Comparison of ENCODE assay signal across 8 cellular contexts in the genomic region with DNA sequence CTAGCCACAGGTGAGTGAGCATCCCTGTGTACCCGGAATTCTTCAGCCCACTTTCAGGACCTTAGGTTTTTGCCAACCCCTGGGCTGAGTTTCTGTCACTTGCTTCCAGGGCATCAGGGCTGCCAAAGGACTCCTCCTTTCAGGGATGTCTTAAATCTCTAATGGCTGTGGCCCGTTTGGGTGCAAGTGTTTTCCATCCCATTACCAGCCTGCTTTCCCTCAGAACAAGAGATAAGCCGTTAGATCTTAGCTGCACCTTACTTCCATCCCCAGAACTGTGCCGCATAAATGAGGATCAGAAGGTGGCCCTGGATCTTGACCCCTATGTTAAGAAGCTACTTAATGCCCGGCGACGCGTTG. TPM values are rescaled to one million over a fixed set of nuclear protein-coding genes. Genes with fewer than 3 reads are reported as not detected.
DNase-seq lines count a peak whose midpoint lies in the region; ATAC-seq and TF ChIP-seq lines count a peak whose summit lies in the region.

No MANE protein-coding gene starts in this region.

- dilution Hi-C loops in mammary epithelial cell (cut with HindIII; ENCODE audit: low sequenced_read_pairs), result no loop called here

- peaks cover 11% of the 10 kb centered on the region for H3K4me1 Mint-ChIP-seq in mesothelial cell of epicardium

- H3K9ac ChIP-seq in mammary epithelial cell (ENCODE audit: insufficient read depth, low read length), result peak overlapping the region; percentile 84

- TF ChIP-seq CTCF in 22Rv1 (IDR thresholded peaks at IDR 0.05) (no peak), HL-60 (IDR thresholded peaks at IDR 0.05; ENCODE audit: insufficient read depth, low read length) (no peak), mammary epithelial cell (conservative IDR thresholded peaks at IDR 0.05 in 1 of 2, IDR thresholded peaks at IDR 0.05 in 1 of 2; ENCODE audit: extremely low read depth in 1 of 2, insufficient read depth in 1 of 2, low read depth in 1 of 2, low read length in 2 of 2) (no peak), mesothelial cell of epicardium (IDR thresholded peaks at IDR 0.05; ENCODE audit: unreplicated experiment) (no peak)

- intact Hi-C loops in mammary epithelial cell (cut with micrococcal nuclease), result loop anchor here (2.0 kb wide), 1 partner anchor 44 kb away; no protein-coding TSS in a partner anchor

- H3K36me3 Mint-ChIP-seq in mesothelial cell of epicardium, result peaks cover 13% of the 10 kb centered on the region

- peak overlapping the region; percentile 93 for H2AFZ ChIP-seq in mammary epithelial cell (ENCODE audit: low read depth, low read length)

- H3K27ac Mint-ChIP-seq in mesothelial cell of epicardium, result peak overlapping the region; percentile 96

- peaks cover 13% of the 10 kb centered on the region for H3K4me1 ChIP-seq in mammary epithelial cell (ENCODE audit: insufficient read depth, low read length)

- no peaks in the 10 kb centered on the region for H3K9me3 ChIP-seq in mammary epithelial cell (replicated peaks; ENCODE audit: insufficient read depth, low read length)

- in situ Hi-C loops in mammary epithelial cell (cut with MboI; ENCODE audit: low sequenced_read_pairs in 2 of 2), result no loop called here

- H3K4me3 ChIP-seq in HL-60 (replicated peaks; ENCODE audit: insufficient read depth, low read length), result peak overlapping the region; percentile 86
- peak overlapping the region; percentile 70 to 93 (median 75) for H3K4me3 ChIP-seq in mammary epithelial cell (replicated peaks in 1 of 3; ENCODE audit: insufficient read depth in 1 of 3, low read depth in 2 of 3, low read length in 3 of 3)

- no peaks in the 10 kb centered on the region for H4K20me1 ChIP-seq in mammary epithelial cell (ENCODE audit: insufficient read depth, low read length)

- peaks cover 32% of the 10 kb centered on the region for H3K36me3 ChIP-seq in mammary epithelial cell (ENCODE audit: insufficient read depth, low read length)

- peak overlapping the region; percentile 86 for H3K4me2 ChIP-seq in mammary epithelial cell (ENCODE audit: insufficient read depth, low read depth, low read length)

- no TSS peak for BruUV-seq in mammary epithelial cell (replicated peaks; lab: Mats Ljungman, UMichigan)

- H3K9me3 Mint-ChIP-seq in mesothelial cell of epicardium, result no peaks in the 10 kb centered on the region

- CTCF ChIA-PET in mammary epithelial cell (lab: Charles Lee; ENCODE audit: low non-redundant PET), result no interaction called here

- DNase-seq in HL-60 (ENCODE audit: low read depth in 1 of 2, low spot score in 1 of 2) (no peak), mammary epithelial cell (no peak), mesothelial cell of epicardium (ENCODE audit: low spot score in 2 of 2, unreplicated experiment in 2 of 2) (no peak), NCI-H1092 (lab: John Stamatoyannopoulos, UW) (no peak), NK-92 (lab: John Stamatoyannopoulos, UW; ENCODE audit: unreplicated experiment) (no peak), NCI-H146 treated with DMSO at 0.1 percent for 48 hours (lab: John Stamatoyannopoulos, UW; ENCODE audit: unreplicated experiment) (no peak)

- ATAC-seq in GM21723 (IDR thresholded peaks at IDR 0.05; ENCODE audit: unreplicated experiment), result no peak

- H3K27me3 Mint-ChIP-seq in mesothelial cell of epicardium (ENCODE audit: low read depth), result no peaks in the 10 kb centered on the region

- peaks cover 19% of the 10 kb centered on the region for H3K79me2 ChIP-seq in mammary epithelial cell (ENCODE audit: insufficient read depth, low read length)

- H3K4me3 Mint-ChIP-seq in mesothelial cell of epicardium, result peak overlapping the region; percentile 95

- peak overlapping the region; percentile 89 for H3K27ac ChIP-seq in 22Rv1
- H3K27ac ChIP-seq in HL-60 (replicated peaks), result peak overlapping the region; percentile 91
- H3K27ac ChIP-seq in mammary epithelial cell (ENCODE audit: insufficient read depth, low read depth, low read length), result peak overlapping the region; percentile 82

- H3K27me3 ChIP-seq in HL-60 (ENCODE audit: insufficient read depth, poor library complexity, severe bottlenecking) (no peaks in the 10 kb centered on the region), mammary epithelial cell (ENCODE audit: insufficient read depth, low read length) (no peaks in the 10 kb centered on the region)

- 1% methylated on average over 8 of the region's 8 CpGs for WGBS in mammary epithelial cell (ENCODE audit: low coverage, missing lambda C conversion rate)

RNA-seq across cellular contexts. Expression of gene SNAPIN, which starts 0.7 kb away (rescaled TPM):
- total RNA-seq in mammary epithelial cell, result 10 to 100 TPM; 33.1 to 39.8 TPM
- polyA plus RNA-seq in mammary epithelial cell, result 40.7 TPM
- 18.8 TPM for polyA minus RNA-seq in mammary epithelial cell
- total RNA-seq in mesothelial cell of epicardium, result 33.8 to 37.5 TPM (median 34.6 TPM) in 3 replicates

RNA-seq across cellular contexts. Expression of gene ILF2, which starts 11.6 kb away (rescaled TPM):
- total RNA-seq in mammary epithelial cell (100 to 1,000 TPM; 151 to 158 TPM), mesothelial cell of epicardium (204 to 212 TPM (median 207 TPM) in 3 replicates)
- 254 TPM for polyA plus RNA-seq in mammary epithelial cell
- polyA minus RNA-seq in mammary epithelial cell, result 201 TPM

RNA-seq across cellular contexts. Expression of gene NPR1, which starts 19.3 kb away (rescaled TPM):
- total RNA-seq in mammary epithelial cell, result under 1 TPM in 1 of 2 donors, not detected in 1; 0.17 TPM
- 0.05 TPM for polyA plus RNA-seq in mammary epithelial cell
- not detected for polyA minus RNA-seq in mammary epithelial cell
- total RNA-seq in mesothelial cell of epicardium, result 5.8 to 6.6 TPM (median 5.9 TPM) in 3 replicates

RNA-seq across cellular contexts. Expression of gene CHTOP, which starts 25.3 kb away (rescaled TPM):
- total RNA-seq in mammary epithelial cell, result 10 to 100 TPM; 36.0 to 64.5 TPM
- polyA plus RNA-seq in mammary epithelial cell, result 52.0 TPM
- polyA minus RNA-seq in mammary epithelial cell, result 45.8 TPM
- total RNA-seq in mesothelial cell of epicardium, result 108 to 114 TPM (median 111 TPM) in 3 replicates

RNA-seq across cellular contexts. Expression of gene S100A1, which starts 30.9 kb away (rescaled TPM):
- total RNA-seq in mammary epithelial cell (not detected), mesothelial cell of epicardium (0.58 to 0.59 TPM in 2 of 3 replicates, not detected in the other)
- 0.53 TPM for polyA plus RNA-seq in mammary epithelial cell
- not detected for polyA minus RNA-seq in mammary epithelial cell
